In genomic region chr11:130879836-130880235, GRCh38 we compare ENCODE assay signal across 36 cellular contexts.
"Had no signal": no experiment of that assay in that cellular context is flagged by ENCODE, and none has a peak within 500 bp of the region (broad histone marks: within the 10 kb centered on the region; RNA-seq: fewer than 3 reads in every experiment).

No MANE protein-coding gene starts in this region.

- H3K36me3 ChIP-seq: breast epithelium had no signal

- H3K27ac ChIP-seq: adrenal gland, body of pancreas, brain microvascular endothelial cell, VCaP had no signal

- H3K27me3 ChIP-seq: adrenal gland, body of pancreas, brain microvascular endothelial cell, breast epithelium had no signal

- H3K4me1 ChIP-seq: adrenal gland, body of pancreas, breast epithelium had no signal

- H3K9me3 ChIP-seq: adrenal gland, body of pancreas, breast epithelium had no signal

- H3K27ac Mint-ChIP-seq: activated B cell treated with CpG ODN at 0.5 μM for 24 hours; activated CD4-positive, alpha-beta memory T cell treated with anti-CD3 and anti-CD28 coated beads for 36 hours; activated CD4-positive, alpha-beta T cell treated with anti-CD3 and anti-CD28 coated beads, Interleukin-2, amount 10 ng/mL, durations not matched to agents 24 days and 14 days; activated CD8-positive, alpha-beta T cell treated with anti-CD3 and anti-CD28 coated beads for 36 hours; activated naive CD4-positive, alpha-beta T cell treated with anti-CD3 and anti-CD28 coated beads for 36 hours; activated naive CD8-positive, alpha-beta T cell treated with anti-CD3 and anti-CD28 coated beads for 36 hours; activated T-cell treated with anti-CD3 and anti-CD28 coated beads, Interleukin-2, amount 50 U/mL, for 72 hours; activated T-helper 1 cell treated with anti-CD3 and anti-CD28 coated beads, Interleukin-12 subunit alpha, Interleukin-12 subunit beta, Interleukin-2, Interleukin-4 antibody, amounts not matched to agents 30 ng/mL and 10 ng/mL and 1 ng/mL, durations not matched to agents 14 hours and 24 hours and 36 hours; activated T-helper 17 cell treated with anti-CD3 and anti-CD28 coated beads, Interleukin-2, amount 50 U/mL, for 72 hours; T-helper 1 cell treated with Interleukin-12 subunit alpha and Interleukin-12 subunit beta and Interleukin-4 antibody, amounts not matched to agents 30 μg/mL and 1 μg/mL, for 36 hours; T-helper 2 cell treated with Interferon-gamma antibody and Interleukin-4, amounts not matched to agents 5 μg/mL and 100 μg/mL, for 36 hours had no signal

- H3K27me3 Mint-ChIP-seq: activated B cell treated with CpG ODN at 0.5 μM for 24 hours; activated CD4-positive, alpha-beta memory T cell treated with anti-CD3 and anti-CD28 coated beads for 36 hours; activated CD4-positive, alpha-beta T cell treated with anti-CD3 and anti-CD28 coated beads, Interleukin-2, amount 10 ng/mL, durations not matched to agents 24 days and 14 days; activated CD8-positive, alpha-beta T cell treated with anti-CD3 and anti-CD28 coated beads for 36 hours; activated naive CD8-positive, alpha-beta T cell treated with anti-CD3 and anti-CD28 coated beads for 36 hours; activated T-helper 17 cell treated with anti-CD3 and anti-CD28 coated beads, Interleukin-2, amount 50 U/mL, for 72 hours had no signal

- FAIRE-seq: astrocyte, TTC549 had no signal

- H3K4me3 Mint-ChIP-seq: activated B cell treated with CpG ODN at 0.5 μM for 24 hours; activated CD4-positive, alpha-beta memory T cell treated with anti-CD3 and anti-CD28 coated beads for 36 hours; activated CD4-positive, alpha-beta T cell treated with anti-CD3 and anti-CD28 coated beads, Interleukin-2, amount 10 ng/mL, durations not matched to agents 24 days and 14 days; activated CD8-positive, alpha-beta T cell treated with anti-CD3 and anti-CD28 coated beads for 36 hours; activated naive CD4-positive, alpha-beta T cell treated with anti-CD3 and anti-CD28 coated beads for 36 hours; activated naive CD8-positive, alpha-beta T cell treated with anti-CD3 and anti-CD28 coated beads for 36 hours; activated T-cell treated with anti-CD3 and anti-CD28 coated beads, Interleukin-2, amount 50 U/mL, for 4 hours; activated T-cell treated with anti-CD3 and anti-CD28 coated beads, Interleukin-2, amount 50 U/mL, for 72 hours; activated T-helper 1 cell treated with anti-CD3 and anti-CD28 coated beads, Interleukin-12 subunit alpha, Interleukin-12 subunit beta, Interleukin-2, Interleukin-4 antibody, amounts not matched to agents 30 ng/mL and 10 ng/mL and 1 ng/mL, durations not matched to agents 14 hours and 24 hours and 36 hours; activated T-helper 17 cell treated with anti-CD3 and anti-CD28 coated beads, Interleukin-2, amount 50 U/mL, for 72 hours; T-helper 1 cell treated with Interleukin-12 subunit alpha and Interleukin-12 subunit beta and Interleukin-4 antibody, amounts not matched to agents 30 μg/mL and 1 μg/mL, for 36 hours; T-helper 2 cell treated with Interferon-gamma antibody and Interleukin-4, amounts not matched to agents 5 μg/mL and 100 μg/mL, for 36 hours had no signal

- DNase-seq: activated B cell treated with CpG ODN at 0.5 μM for 24 hours; activated CD4-positive, alpha-beta memory T cell treated with anti-CD3 and anti-CD28 coated beads for 36 hours; activated CD4-positive, alpha-beta T cell treated with anti-CD3 and anti-CD28 coated beads for 4 hours; activated CD4-positive, alpha-beta T cell treated with anti-CD3 and anti-CD28 coated beads, Interleukin-2, amount 10 ng/mL, durations not matched to agents 24 days and 14 days; activated CD4-positive, alpha-beta T cell treated with anti-CD3 and anti-CD28 coated beads, Interleukin-2, amount 50 U/mL, for 1 hour; activated CD4-positive, alpha-beta T cell treated with anti-CD3 and anti-CD28 coated beads, Interleukin-2, amount 50 U/mL, for 4 hours; activated CD4-positive, CD25-positive, alpha-beta regulatory T cell treated with anti-CD3 and anti-CD28 coated beads, Interleukin-2, amount 50 U/mL, for 72 hours; activated CD8-positive, alpha-beta memory T cell treated with anti-CD3 and anti-CD28 coated beads, Interleukin-2, amount 50 U/mL, for 4 hours; activated CD8-positive, alpha-beta T cell treated with anti-CD3 and anti-CD28 coated beads for 36 hours; activated effector memory CD4-positive, alpha-beta T cell treated with anti-CD3 and anti-CD28 coated beads, Interleukin-2, amount 50 U/mL, for 16 hours; activated gamma-delta T cell treated with Interleukin-2 at 50 U/mL for 16 hours; activated naive CD4-positive, alpha-beta T cell; activated naive CD4-positive, alpha-beta T cell treated with anti-CD3 and anti-CD28 coated beads for 36 hours; activated naive CD4-positive, alpha-beta T cell treated with anti-CD3 and anti-CD28 coated beads, Interleukin-2, amount 50 U/mL, for 16 hours; activated naive CD8-positive, alpha-beta T cell treated with anti-CD3 and anti-CD28 coated beads for 36 hours; activated T-cell treated with anti-CD3 and anti-CD28 coated beads for 4 hours; activated T-cell treated with anti-CD3 and anti-CD28 coated beads, Interleukin-2, amount 50 U/mL, for 1 hour; activated T-cell treated with anti-CD3 and anti-CD28 coated beads, Interleukin-2, amount 50 U/mL, for 4 hours; activated T-cell treated with anti-CD3 and anti-CD28 coated beads, Interleukin-2, amount 50 U/mL, for 72 hours; adrenal gland; amniotic stem cell; body of pancreas; brain microvascular endothelial cell; central memory CD4-positive, alpha-beta T cell; T-helper 1 cell; T-helper 2 cell; T-helper 9 cell had no signal

- H3K9me3 Mint-ChIP-seq: activated B cell treated with CpG ODN at 0.5 μM for 24 hours; activated CD4-positive, alpha-beta memory T cell treated with anti-CD3 and anti-CD28 coated beads for 36 hours; activated CD4-positive, alpha-beta T cell treated with anti-CD3 and anti-CD28 coated beads, Interleukin-2, amount 10 ng/mL, durations not matched to agents 24 days and 14 days; activated CD8-positive, alpha-beta T cell treated with anti-CD3 and anti-CD28 coated beads for 36 hours; activated naive CD4-positive, alpha-beta T cell treated with anti-CD3 and anti-CD28 coated beads for 36 hours; activated naive CD4-positive, alpha-beta T cell treated with anti-CD3 and anti-CD28 coated beads, Interleukin-2, amount 50 U/mL, for 72 hours; activated naive CD8-positive, alpha-beta T cell treated with anti-CD3 and anti-CD28 coated beads for 36 hours; activated T-cell treated with anti-CD3 and anti-CD28 coated beads, Interleukin-2, amount 50 U/mL, for 4 hours; activated T-cell treated with anti-CD3 and anti-CD28 coated beads, Interleukin-2, amount 50 U/mL, for 72 hours; activated T-helper 1 cell treated with anti-CD3 and anti-CD28 coated beads, Interleukin-12 subunit alpha, Interleukin-12 subunit beta, Interleukin-2, Interleukin-4 antibody, amounts not matched to agents 30 ng/mL and 10 ng/mL and 1 ng/mL, durations not matched to agents 14 hours and 24 hours and 36 hours; activated T-helper 17 cell treated with anti-CD3 and anti-CD28 coated beads, Interleukin-2, amount 50 U/mL, for 72 hours; T-helper 1 cell treated with Interleukin-12 subunit alpha and Interleukin-12 subunit beta and Interleukin-4 antibody, amounts not matched to agents 30 μg/mL and 1 μg/mL, for 36 hours; T-helper 2 cell treated with Interferon-gamma antibody and Interleukin-4, amounts not matched to agents 5 μg/mL and 100 μg/mL, for 36 hours had no signal

- ATAC-seq: activated CD8-positive, alpha-beta T cell treated with anti-CD3 and anti-CD28 coated beads for 36 hours; activated naive CD4-positive, alpha-beta T cell treated with anti-CD3 and anti-CD28 coated beads, Interleukin-2, amount 50 U/mL, for 72 hours; activated T-cell treated with anti-CD3 and anti-CD28 coated beads, Interleukin-2, amount 50 U/mL, for 4 hours; activated T-cell treated with anti-CD3 and anti-CD28 coated beads, Interleukin-2, amount 50 U/mL, for 72 hours; activated T-helper 17 cell treated with anti-CD3 and anti-CD28 coated beads, Interleukin-2, amount 50 U/mL, for 72 hours; body of pancreas had no signal

- H3K4me1 Mint-ChIP-seq: activated B cell treated with CpG ODN at 0.5 μM for 24 hours had no signal

- H3K4me3 ChIP-seq: adrenal gland, body of pancreas, breast epithelium had no signal
